15 cellular contexts compared by ENCODE assay signal in genomic region chr20:58660855-58661254, GRCh38. TPM values are rescaled to one million over a fixed set of nuclear protein-coding genes. Genes with fewer than 3 reads are reported as not detected.
DNase-seq lines count a peak whose midpoint lies in the region; ATAC-seq and TF ChIP-seq lines count a peak whose summit lies in the region.
"Had no signal": no experiment of that assay in that cellular context is flagged by ENCODE, and none has a peak within 500 bp of the region (broad histone marks: within the 10 kb centered on the region; RNA-seq: fewer than 3 reads in every experiment).

No MANE protein-coding gene starts in this region.

- H3K36me3 Mint-ChIP-seq in CD4-positive, alpha-beta T cell (ENCODE audit: low read depth) = peaks cover 47% of the 10 kb centered on the region
- peaks cover 51% of the 10 kb centered on the region for H3K36me3 Mint-ChIP-seq in activated T-helper 2 cell treated with anti-CD3 and anti-CD28 coated beads, Interferon-gamma antibody, Interleukin-2, Interleukin-4, amounts not matched to agents 10 μg/mL and 5 μg/mL and 100 μg/mL, durations not matched to agents 14 hours and 24 hours and 36 hours (ENCODE audit: low read depth)
- no peaks in the 10 kb centered on the region for H3K36me3 Mint-ChIP-seq in natural killer cell

- ATAC-seq in CD4-positive, alpha-beta T cell (ENCODE audit: poor library complexity) = peak; percentile 30
- ATAC-seq in natural killer cell (no peak), HG03457 (IDR thresholded peaks at IDR 0.05; ENCODE audit: unreplicated experiment) (no peak)

- H3K9me3 Mint-ChIP-seq in CD4-positive, alpha-beta T cell = no peaks in the 10 kb centered on the region
- H3K9me3 Mint-ChIP-seq in activated T-helper 2 cell treated with anti-CD3 and anti-CD28 coated beads, Interferon-gamma antibody, Interleukin-2, Interleukin-4, amounts not matched to agents 10 μg/mL and 5 μg/mL and 100 μg/mL, durations not matched to agents 14 hours and 24 hours and 36 hours = no peaks in the 10 kb centered on the region
- no peaks in the 10 kb centered on the region for H3K9me3 Mint-ChIP-seq in natural killer cell
- H3K9me3 Mint-ChIP-seq: endodermal cell had no signal

- CTCF ChIA-PET in CD4-positive, alpha-beta T cell (lab: Charles Lee) = interaction anchor here (0.7 to 4.7 kb wide), 3 partner anchors 10 to 32 kb away, joined by 3 to 62 read pairs (median 5); partner anchors contain the start of gene STX16

- intact Hi-C loops in CD4-positive, alpha-beta T cell (cut with DNase I, micrococcal nuclease) = loop anchor here in 1 of 2 experiments (1.0 kb wide), 1 partner anchor 9 kb away; no protein-coding TSS in a partner anchor
- intact Hi-C loops in activated T-helper 2 cell treated with anti-CD3 and anti-CD28 coated beads, Interferon-gamma antibody, Interleukin-2, Interleukin-4, amounts not matched to agents 10 μg/mL and 5 μg/mL and 100 μg/mL, durations not matched to agents 14 hours and 24 hours and 36 hours (cut with micrococcal nuclease) = loop anchor here (1.0 kb wide), 1 partner anchor 9 kb away; no protein-coding TSS in a partner anchor
- intact Hi-C loops in natural killer cell (cut with micrococcal nuclease) = no loop called here

- POLR2A ChIA-PET in CD4-positive, alpha-beta T cell (lab: Charles Lee) = interaction anchor here (1.6 to 4.0 kb wide), 2 partner anchors 9 to 33 kb away, joined by 4 to 99 read pairs; partner anchors contain the start of gene STX16

- DNase-seq in CD4-positive, alpha-beta T cell = peak in 2 of 10 experiments; percentile 7 to 18
- DNase-seq in activated T-helper 2 cell treated with anti-CD3 and anti-CD28 coated beads, Interferon-gamma antibody, Interleukin-2, Interleukin-4, amounts not matched to agents 10 μg/mL and 5 μg/mL and 100 μg/mL, durations not matched to agents 14 hours and 24 hours and 36 hours (ENCODE audit: low spot score) = no peak
- DNase-seq in natural killer cell (no peak), NCI-H82 treated with DMSO at 0.1 percent for 48 hours (lab: John Stamatoyannopoulos, UW; ENCODE audit: unreplicated experiment) (no peak), HCEC 1CT (no peak), H4 (ENCODE audit: low spot score) (no peak)
- DNase-seq: BE2C, endodermal cell, left lung, NCI-H1436, NCI-H226, T1000, tibial artery had no signal

- peak overlapping the region; percentile 98 for H3K27ac Mint-ChIP-seq in CD4-positive, alpha-beta T cell
- peak overlapping the region; percentile 96 for H3K27ac Mint-ChIP-seq in activated T-helper 2 cell treated with anti-CD3 and anti-CD28 coated beads, Interferon-gamma antibody, Interleukin-2, Interleukin-4, amounts not matched to agents 10 μg/mL and 5 μg/mL and 100 μg/mL, durations not matched to agents 14 hours and 24 hours and 36 hours
- H3K27ac Mint-ChIP-seq in natural killer cell = peak overlapping the region; percentile 86 to 90

- H3K27ac ChIP-seq in CD4-positive, alpha-beta T cell (ENCODE audit: low read depth, low read length) = peak overlapping the region; percentile 92
- peak overlapping the region; percentile 63 for H3K27ac ChIP-seq in KOPT-K1 (ENCODE audit: low read depth, low read length, poor library complexity, severe bottlenecking)
- H3K27ac ChIP-seq: tibial artery had no signal

- H3K4me3 Mint-ChIP-seq in CD4-positive, alpha-beta T cell = peak overlapping the region; percentile 86
- peak overlapping the region; percentile 71 for H3K4me3 Mint-ChIP-seq in activated T-helper 2 cell treated with anti-CD3 and anti-CD28 coated beads, Interferon-gamma antibody, Interleukin-2, Interleukin-4, amounts not matched to agents 10 μg/mL and 5 μg/mL and 100 μg/mL, durations not matched to agents 14 hours and 24 hours and 36 hours (ENCODE audit: low read depth)
- peak overlapping the region; percentile 37 for H3K4me3 Mint-ChIP-seq in natural killer cell
- H3K4me3 Mint-ChIP-seq: endodermal cell had no signal

- H3K4me1 Mint-ChIP-seq in CD4-positive, alpha-beta T cell (ENCODE audit: low read depth) = peaks cover 90% of the 10 kb centered on the region
- peaks cover 69% of the 10 kb centered on the region for H3K4me1 Mint-ChIP-seq in activated T-helper 2 cell treated with anti-CD3 and anti-CD28 coated beads, Interferon-gamma antibody, Interleukin-2, Interleukin-4, amounts not matched to agents 10 μg/mL and 5 μg/mL and 100 μg/mL, durations not matched to agents 14 hours and 24 hours and 36 hours (ENCODE audit: low read depth)
- H3K4me1 Mint-ChIP-seq in natural killer cell = peaks cover 61 to 62% of the 10 kb centered on the region in 2 donors

- H3K27me3 ChIP-seq in CD4-positive, alpha-beta T cell (ENCODE audit: control insufficient read depth, insufficient read depth, low read length) = no peaks in the 10 kb centered on the region
- H3K27me3 ChIP-seq: BE2C, left lung, tibial artery had no signal

- H3K27me3 Mint-ChIP-seq in CD4-positive, alpha-beta T cell = no peaks in the 10 kb centered on the region
- no peaks in the 10 kb centered on the region for H3K27me3 Mint-ChIP-seq in activated T-helper 2 cell treated with anti-CD3 and anti-CD28 coated beads, Interferon-gamma antibody, Interleukin-2, Interleukin-4, amounts not matched to agents 10 μg/mL and 5 μg/mL and 100 μg/mL, durations not matched to agents 14 hours and 24 hours and 36 hours (ENCODE audit: low read depth)
- no peaks in the 10 kb centered on the region for H3K27me3 Mint-ChIP-seq in natural killer cell (ENCODE audit: low read depth in 2 of 2)

- H3K36me3 ChIP-seq in KOPT-K1 (ENCODE audit: insufficient read depth, low read length) = peaks cover 51% of the 10 kb centered on the region

- no peak for TF ChIP-seq CTCF in CD4-positive, alpha-beta T cell (IDR thresholded peaks at IDR 0.05)
- TF ChIP-seq CTCF in natural killer cell (IDR thresholded peaks at IDR 0.05) = no peak

- no peaks in the 10 kb centered on the region for H3K9me3 ChIP-seq in CD4-positive, alpha-beta T cell (ENCODE audit: control insufficient read depth, low read length)
- no peaks in the 10 kb centered on the region for H3K9me3 ChIP-seq in KOPT-K1 (ENCODE audit: insufficient read depth, low read length, poor library complexity, severe bottlenecking)
- H3K9me3 ChIP-seq: BE2C, left lung, tibial artery had no signal

RNA-seq across cellular contexts. Expression of gene STX16, which starts 9.8 kb away (rescaled TPM):
- total RNA-seq in CD4-positive, alpha-beta T cell = 100 to 1,000 TPM; 179 to 181 TPM
- 101 and 103 TPM in 2 replicates for total RNA-seq in activated T-helper 2 cell treated with anti-CD3 and anti-CD28 coated beads, Interferon-gamma antibody, Interleukin-2, Interleukin-4, amounts not matched to agents 10 μg/mL and 5 μg/mL and 100 μg/mL, durations not matched to agents 14 hours and 24 hours and 36 hours
- total RNA-seq in natural killer cell = 100 to 1,000 TPM; 136 to 146 (median 143) TPM
- total RNA-seq in H4 (2014; rRNA removed; shearing (Covaris generic)) = 6.1 and 8.8 TPM in 2 replicates

RNA-seq across cellular contexts. Expression of gene NPEPL1, which starts 31.7 kb away (rescaled TPM):
- total RNA-seq in CD4-positive, alpha-beta T cell = 10 to 100 TPM; 58.3 to 61.1 TPM
- 27.5 and 29.4 TPM in 2 replicates for total RNA-seq in activated T-helper 2 cell treated with anti-CD3 and anti-CD28 coated beads, Interferon-gamma antibody, Interleukin-2, Interleukin-4, amounts not matched to agents 10 μg/mL and 5 μg/mL and 100 μg/mL, durations not matched to agents 14 hours and 24 hours and 36 hours
- 10 to 100 TPM; 66.0 to 83.7 (median 68.4) TPM for total RNA-seq in natural killer cell
- 0.95 and 1.1 TPM in 2 replicates for total RNA-seq in H4 (2014; rRNA removed; shearing (Covaris generic))

Comparison
In these comparisons a context has a peak if more than half of its experiments do, and no peak if none do; other contexts are left out.
1. RNA of gene STX16, which starts 9.8 kb away (total RNA-seq): 179 to 181 TPM in CD4-positive, alpha-beta T cell, 136 to 146 TPM in natural killer cell and 101 to 103 TPM in activated T-helper 2 cell treated with anti-CD3 and anti-CD28 coated beads, Interferon-gamma antibody, Interleukin-2, Interleukin-4, amounts not matched to agents 10 μg/mL and 5 μg/mL and 100 μg/mL, durations not matched to agents 14 hours and 24 hours and 36 hours; 6.1 to 8.8 TPM in H4; every median in the first group is over 10 times any median in the second.
2. RNA of gene NPEPL1, which starts 31.7 kb away (total RNA-seq): 66.0 to 83.7 TPM in natural killer cell, 58.3 to 61.1 TPM in CD4-positive, alpha-beta T cell and 27.5 to 29.4 TPM in activated T-helper 2 cell treated with anti-CD3 and anti-CD28 coated beads, Interferon-gamma antibody, Interleukin-2, Interleukin-4, amounts not matched to agents 10 μg/mL and 5 μg/mL and 100 μg/mL, durations not matched to agents 14 hours and 24 hours and 36 hours; 0.95 to 1.1 TPM in H4; every median in the first group is over 10 times any median in the second.
3. Peak in every context shown above with its lines, with median percentiles within 50 percentile points of each other: H3K27ac Mint-ChIP-seq and H3K4me3 Mint-ChIP-seq.